28 cellular contexts compared by ENCODE assay signal in genomic region chr7:117619690-117620089, GRCh38.
"Had no signal": no experiment of that assay in that cellular context is flagged by ENCODE, and none has a peak within 500 bp of the region (broad histone marks: within the 10 kb centered on the region; RNA-seq: fewer than 3 reads in every experiment).

No MANE protein-coding gene starts in this region.

- H3K36me3 Mint-ChIP-seq: activated CD4-positive, alpha-beta memory T cell treated with anti-CD3 and anti-CD28 coated beads for 36 hours; activated naive CD4-positive, alpha-beta T cell treated with anti-CD3 and anti-CD28 coated beads, Interleukin-2, amount 50 U/mL, for 72 hours; WTC11 had no signal

- H3K27ac ChIP-seq: brain microvascular endothelial cell, KMS-11 had no signal

- H3K9me3 Mint-ChIP-seq: activated CD4-positive, alpha-beta memory T cell treated with anti-CD3 and anti-CD28 coated beads for 36 hours; activated naive CD4-positive, alpha-beta T cell treated with anti-CD3 and anti-CD28 coated beads for 36 hours; activated T-helper 1 cell treated with anti-CD3 and anti-CD28 coated beads, Interleukin-12 subunit alpha, Interleukin-12 subunit beta, Interleukin-2, Interleukin-4 antibody, amounts not matched to agents 30 ng/mL and 10 ng/mL and 1 ng/mL, durations not matched to agents 14 hours and 24 hours and 36 hours; WTC11 had no signal

- DNase-seq: activated CD4-positive, alpha-beta memory T cell treated with anti-CD3 and anti-CD28 coated beads for 36 hours; activated CD4-positive, alpha-beta T cell treated with anti-CD3 and anti-CD28 coated beads for 36 hours; activated CD4-positive, alpha-beta T cell treated with anti-CD3 and anti-CD28 coated beads, Interleukin-2, amount 50 U/mL, for 1 hour; activated CD8-positive, alpha-beta memory T cell treated with anti-CD3 and anti-CD28 coated beads, Interleukin-2, amount 50 U/mL, for 4 hours; activated gamma-delta T cell treated with Interleukin-2 at 50 U/mL for 16 hours; activated naive CD4-positive, alpha-beta T cell treated with anti-CD3 and anti-CD28 coated beads for 36 hours; activated T-cell treated with anti-CD3 and anti-CD28 coated beads for 4 hours; activated T-cell treated with anti-CD3 and anti-CD28 coated beads, Interleukin-2, amount 50 U/mL, for 4 hours; amniotic stem cell; aorta; brain microvascular endothelial cell; central memory CD4-positive, alpha-beta T cell; NCI-H1105; NCI-H1417 treated with DMSO at 0.1 percent for 48 hours; NCI-H187 treated with DMSO at 0.1 percent for 48 hours; NCI-H2081; NCI-H345; NCI-H524 treated with DMSO at 0.1 percent for 48 hours; PC-3; Right ventricle myocardium superior; SW 1271; T-helper 1 cell; T-helper 2 cell; T-helper 9 cell had no signal

- H3K4me1 Mint-ChIP-seq: activated CD4-positive, alpha-beta T cell treated with anti-CD3 and anti-CD28 coated beads for 36 hours had no signal

- H3K27ac Mint-ChIP-seq: activated CD4-positive, alpha-beta memory T cell treated with anti-CD3 and anti-CD28 coated beads for 36 hours; activated CD4-positive, alpha-beta T cell treated with anti-CD3 and anti-CD28 coated beads for 36 hours; activated naive CD4-positive, alpha-beta T cell treated with anti-CD3 and anti-CD28 coated beads for 36 hours; activated naive CD4-positive, alpha-beta T cell treated with anti-CD3 and anti-CD28 coated beads, Interleukin-2, amount 50 U/mL, for 72 hours; activated T-helper 1 cell treated with anti-CD3 and anti-CD28 coated beads, Interleukin-12 subunit alpha, Interleukin-12 subunit beta, Interleukin-2, Interleukin-4 antibody, amounts not matched to agents 30 ng/mL and 10 ng/mL and 1 ng/mL, durations not matched to agents 14 hours and 24 hours and 36 hours had no signal

- H3K36me3 ChIP-seq: brain microvascular endothelial cell had no signal

- H3K27me3 Mint-ChIP-seq: activated CD4-positive, alpha-beta memory T cell treated with anti-CD3 and anti-CD28 coated beads for 36 hours; activated CD4-positive, alpha-beta T cell treated with anti-CD3 and anti-CD28 coated beads for 36 hours had no signal

- H3K4me3 Mint-ChIP-seq: activated CD4-positive, alpha-beta memory T cell treated with anti-CD3 and anti-CD28 coated beads for 36 hours; activated CD4-positive, alpha-beta T cell treated with anti-CD3 and anti-CD28 coated beads for 36 hours; activated naive CD4-positive, alpha-beta T cell treated with anti-CD3 and anti-CD28 coated beads for 36 hours; activated T-cell treated with anti-CD3 and anti-CD28 coated beads, Interleukin-2, amount 50 U/mL, for 4 hours; activated T-helper 1 cell treated with anti-CD3 and anti-CD28 coated beads, Interleukin-12 subunit alpha, Interleukin-12 subunit beta, Interleukin-2, Interleukin-4 antibody, amounts not matched to agents 30 ng/mL and 10 ng/mL and 1 ng/mL, durations not matched to agents 14 hours and 24 hours and 36 hours; WTC11 had no signal

- H3K27me3 ChIP-seq: brain microvascular endothelial cell had no signal
